ENCODE assay signal across 16 cellular contexts in genomic region chrX:11190745-11191510, GRCh38.
DNase-seq lines count a peak whose midpoint lies in the region; ATAC-seq and TF ChIP-seq lines count a peak whose summit lies in the region.
"Had no signal": no experiment of that assay in that cellular context is flagged by ENCODE, and none has a peak within 500 bp of the region (broad histone marks: within the 10 kb centered on the region; RNA-seq: fewer than 3 reads in every experiment).

No MANE protein-coding gene starts in this region.

- H3K9me3 Mint-ChIP-seq in GM23338, result no peaks in the 10 kb centered on the region
- H3K9me3 Mint-ChIP-seq: activated T-helper 1 cell treated with anti-CD3 and anti-CD28 coated beads, Interleukin-12 subunit alpha, Interleukin-12 subunit beta, Interleukin-2, Interleukin-4 antibody, amounts not matched to agents 30 ng/mL and 10 ng/mL and 1 ng/mL, durations not matched to agents 14 hours and 24 hours and 36 hours had no signal

- H3K4me1 Mint-ChIP-seq in GM23338, result no peaks in the 10 kb centered on the region
- H3K4me1 Mint-ChIP-seq: T-helper 17 cell had no signal

- H3K4me3 Mint-ChIP-seq in GM23338, result no peak overlapping the region
- H3K4me3 Mint-ChIP-seq: activated T-helper 1 cell treated with anti-CD3 and anti-CD28 coated beads, Interleukin-12 subunit alpha, Interleukin-12 subunit beta, Interleukin-2, Interleukin-4 antibody, amounts not matched to agents 30 ng/mL and 10 ng/mL and 1 ng/mL, durations not matched to agents 14 hours and 24 hours and 36 hours; T-helper 17 cell had no signal

- no peaks in the 10 kb centered on the region for H3K79me2 ChIP-seq in GM23338 (replicated peaks; ENCODE audit: insufficient read depth)

- no peaks in the 10 kb centered on the region for H3K36me3 Mint-ChIP-seq in GM23338 (ENCODE audit: low read depth)

- no peak overlapping the region for H2AFZ ChIP-seq in GM23338

- DNase-seq in DMS53 (lab: John Stamatoyannopoulos, UW), result peak; percentile 84
- DNase-seq in NCI-H1436 treated with DMSO at 0.1 percent for 48 hours (lab: John Stamatoyannopoulos, UW), result peak; percentile 52
- peak; percentile 87 for DNase-seq in NCI-H526 treated with DMSO at 0.1 percent for 48 hours (lab: John Stamatoyannopoulos, UW)
- peak in 1 of 2 donors; percentile 22 for DNase-seq in foreskin keratinocyte
- no peak for DNase-seq in GM23338 (ENCODE audit: low spot score)
- no peak for DNase-seq in brain microvascular endothelial cell
- no peak for DNase-seq in activated CD8-positive, alpha-beta memory T cell treated with anti-CD3 and anti-CD28 coated beads, Interleukin-2, amount 50 U/mL, for 4 hours
- DNase-seq: activated CD4-positive, alpha-beta T cell treated with anti-CD3 and anti-CD28 coated beads for 48 hours; heart right ventricle; NCI-H1694; T-helper 17 cell; tibial artery had no signal

- H3F3A ChIP-seq in GM23338 (replicated peaks; ENCODE audit: low read depth), result no peaks in the 10 kb centered on the region

- TF ChIP-seq CTCF in foreskin keratinocyte (conservative IDR thresholded peaks at IDR 0.05) (no peak), GM23338 (conservative IDR thresholded peaks at IDR 0.05; ENCODE audit: low read depth in 2 of 2) (no peak), brain microvascular endothelial cell (IDR thresholded peaks at IDR 0.05; ENCODE audit: low read depth, low read length, missing control alignments) (no peak)

- H3K27me3 Mint-ChIP-seq in GM23338 (ENCODE audit: insufficient read depth, low read depth, poor library complexity), result no peaks in the 10 kb centered on the region
- H3K27me3 Mint-ChIP-seq: progenitor cell of endocrine pancreas had no signal

- no peaks in the 10 kb centered on the region for H3K36me3 ChIP-seq in GM23338 (ENCODE audit: insufficient read depth)
- H3K36me3 ChIP-seq in brain microvascular endothelial cell (replicated peaks), result no peaks in the 10 kb centered on the region
- H3K36me3 ChIP-seq: esophagus muscularis mucosa, heart right ventricle had no signal

- peaks cover 11% of the 10 kb centered on the region for H3K4me1 ChIP-seq in foreskin keratinocyte
- no peaks in the 10 kb centered on the region for H3K4me1 ChIP-seq in GM23338 (ENCODE audit: insufficient read depth)

- in situ Hi-C loops in brain microvascular endothelial cell (cut with HindIII; ENCODE audit: low pct_ligation_motif_present, low sequenced_read_pairs), result no loop called here

- ATAC-seq in foreskin keratinocyte (peak; percentile 19), GM21381 (IDR thresholded peaks at IDR 0.05; ENCODE audit: unreplicated experiment) (no peak), GM23338 (no peak)
- ATAC-seq: heart right ventricle, T-helper 17 cell had no signal

- no peaks in the 10 kb centered on the region for H4K20me1 ChIP-seq in GM23338 (replicated peaks; ENCODE audit: insufficient read depth)

- H3K27ac Mint-ChIP-seq in GM23338, result no peak overlapping the region
- H3K27ac Mint-ChIP-seq: activated T-helper 1 cell treated with anti-CD3 and anti-CD28 coated beads, Interleukin-12 subunit alpha, Interleukin-12 subunit beta, Interleukin-2, Interleukin-4 antibody, amounts not matched to agents 30 ng/mL and 10 ng/mL and 1 ng/mL, durations not matched to agents 14 hours and 24 hours and 36 hours; progenitor cell of endocrine pancreas; T-helper 17 cell had no signal

- H3K27ac ChIP-seq in foreskin keratinocyte (no peak overlapping the region), GM23338 (ENCODE audit: low read depth) (no peak overlapping the region), brain microvascular endothelial cell (no peak overlapping the region)
- H3K27ac ChIP-seq: esophagus muscularis mucosa, heart right ventricle, tibial artery had no signal

- H3K4me2 ChIP-seq in GM23338, result no peak overlapping the region

- H3K27me3 ChIP-seq in foreskin keratinocyte (no peaks in the 10 kb centered on the region), GM23338 (ENCODE audit: insufficient read depth) (no peaks in the 10 kb centered on the region), brain microvascular endothelial cell (replicated peaks) (no peaks in the 10 kb centered on the region)
- H3K27me3 ChIP-seq: esophagus muscularis mucosa, tibial artery had no signal

- H3K4me3 ChIP-seq in GM23338 (no peak overlapping the region), brain microvascular endothelial cell (ENCODE audit: low read depth, low read length) (no peak overlapping the region)
- H3K4me3 ChIP-seq: esophagus muscularis mucosa, heart right ventricle, tibial artery had no signal

- no peaks in the 10 kb centered on the region for H3K9me2 ChIP-seq in GM23338 (ENCODE audit: insufficient read depth)

TF ChIP-seq in GM23338, 12 proteins besides CTCF, POLR2A, EP300 and RAD21 (continues in another document):
- TF ChIP-seq CREB1 (CRISPR knock-in tag; IDR thresholded peaks at IDR 0.05; ENCODE audit: low read depth) (no peak), EZH2phosphoT487 (IDR thresholded peaks at IDR 0.05; ENCODE audit: unreplicated experiment) (no peak), ZNF114 (CRISPR knock-in tag; IDR thresholded peaks at IDR 0.05) (no peak), ZNF331 (CRISPR knock-in tag; IDR thresholded peaks at IDR 0.05; ENCODE audit: low read depth) (no peak), EZH2 (IDR thresholded peaks at IDR 0.05; ENCODE audit: low read depth, unreplicated experiment) (no peak), STAT1 (IDR thresholded peaks at IDR 0.05; ENCODE audit: unreplicated experiment) (no peak)
- TF ChIP-seq, protein P1, sequence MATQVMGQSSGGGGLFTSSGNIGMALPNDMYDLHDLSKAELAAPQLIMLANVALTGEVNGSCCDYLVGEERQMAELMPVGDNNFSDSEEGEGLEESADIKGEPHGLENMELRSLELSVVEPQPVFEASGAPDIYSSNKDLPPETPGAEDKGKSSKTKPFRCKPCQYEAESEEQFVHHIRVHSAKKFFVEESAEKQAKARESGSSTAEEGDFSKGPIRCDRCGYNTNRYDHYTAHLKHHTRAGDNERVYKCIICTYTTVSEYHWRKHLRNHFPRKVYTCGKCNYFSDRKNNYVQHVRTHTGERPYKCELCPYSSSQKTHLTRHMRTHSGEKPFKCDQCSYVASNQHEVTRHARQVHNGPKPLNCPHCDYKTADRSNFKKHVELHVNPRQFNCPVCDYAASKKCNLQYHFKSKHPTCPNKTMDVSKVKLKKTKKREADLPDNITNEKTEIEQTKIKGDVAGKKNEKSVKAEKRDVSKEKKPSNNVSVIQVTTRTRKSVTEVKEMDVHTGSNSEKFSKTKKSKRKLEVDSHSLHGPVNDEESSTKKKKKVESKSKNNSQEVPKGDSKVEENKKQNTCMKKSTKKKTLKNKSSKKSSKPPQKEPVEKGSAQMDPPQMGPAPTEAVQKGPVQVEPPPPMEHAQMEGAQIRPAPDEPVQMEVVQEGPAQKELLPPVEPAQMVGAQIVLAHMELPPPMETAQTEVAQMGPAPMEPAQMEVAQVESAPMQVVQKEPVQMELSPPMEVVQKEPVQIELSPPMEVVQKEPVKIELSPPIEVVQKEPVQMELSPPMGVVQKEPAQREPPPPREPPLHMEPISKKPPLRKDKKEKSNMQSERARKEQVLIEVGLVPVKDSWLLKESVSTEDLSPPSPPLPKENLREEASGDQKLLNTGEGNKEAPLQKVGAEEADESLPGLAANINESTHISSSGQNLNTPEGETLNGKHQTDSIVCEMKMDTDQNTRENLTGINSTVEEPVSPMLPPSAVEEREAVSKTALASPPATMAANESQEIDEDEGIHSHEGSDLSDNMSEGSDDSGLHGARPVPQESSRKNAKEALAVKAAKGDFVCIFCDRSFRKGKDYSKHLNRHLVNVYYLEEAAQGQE (IDR thresholded peaks at IDR 0.05; ENCODE audit: unreplicated experiment), result no peak

Comparison
In these comparisons a context has a peak if more than half of its experiments do, and no peak if none do; other contexts are left out.
1. DNase-seq: peak in DMS53 (single experiment), NCI-H1436 treated with DMSO at 0.1 percent for 48 hours (single experiment) and NCI-H526 treated with DMSO at 0.1 percent for 48 hours (single experiment); none in GM23338 (single experiment), brain microvascular endothelial cell (single experiment) and activated CD8-positive, alpha-beta memory T cell treated with anti-CD3 and anti-CD28 coated beads, Interleukin-2, amount 50 U/mL, for 4 hours (single experiment).